ENCODE assay signal across 2 cellular contexts in genomic region chr1:244450597-244451538, GRCh38.
A peak's percentile ranks its signal among the peaks of the same experiment; 100 is the strongest.
TF ChIP-seq lines count a peak whose summit lies in the region.

No MANE protein-coding gene starts in this region.

TF ChIP-seq in HEK293, 187 proteins besides CTCF, POLR2A, EP300 and RAD21 (continued from another document and continues in another):
- TF ChIP-seq REST (tag by site-specific recombination; IDR thresholded peaks at IDR 0.05): 0 out of 2 replicates have a peak, but pooled peaks have one; percentile 10
- TF ChIP-seq KLF8 (tag by site-specific recombination; IDR thresholded peaks at IDR 0.05): peak; percentile 99
- TF ChIP-seq SP7 (tag by site-specific recombination; IDR thresholded peaks at IDR 0.05): 0 out of 2 replicates have a peak, but pooled peaks have one; percentile 44
- TF ChIP-seq ZNF629 (tag by site-specific recombination; IDR thresholded peaks at IDR 0.05): peak; percentile 22
- TF ChIP-seq MZF1 (tag by site-specific recombination; IDR thresholded peaks at IDR 0.05; ENCODE audit: borderline replicate concordance): peak; percentile 91
- peak; percentile 30 for TF ChIP-seq GLIS1 (tag by site-specific recombination; IDR thresholded peaks at IDR 0.05)
- TF ChIP-seq ZNF571 (tag by site-specific recombination; IDR thresholded peaks at IDR 0.05): no peak
- TF ChIP-seq ZNF596 (tag by site-specific recombination; IDR thresholded peaks at IDR 0.05): peak; percentile 14; the same call in 1 of the 2 replicates
- TF ChIP-seq ZNF600 (tag by site-specific recombination; IDR thresholded peaks at IDR 0.05): peak; percentile 32; the same call in 1 of the 2 replicates
- peak; percentile 85; the same call in 1 of the 2 replicates for TF ChIP-seq GLI4 (tag by site-specific recombination; IDR thresholded peaks at IDR 0.05)
- peak; percentile 95 for TF ChIP-seq BCL11B (tag by site-specific recombination; IDR thresholded peaks at IDR 0.05; ENCODE audit: low read depth)
- peak; percentile 91 for TF ChIP-seq KLF1 (tag by site-specific recombination; IDR thresholded peaks at IDR 0.05)
- TF ChIP-seq ZNF488 (tag by site-specific recombination; IDR thresholded peaks at IDR 0.05): no peak; the same call in 1 of the 2 replicates
- no peak for TF ChIP-seq ZNF549 (tag by site-specific recombination; IDR thresholded peaks at IDR 0.05)
- TF ChIP-seq ZNF660 (tag by site-specific recombination; IDR thresholded peaks at IDR 0.05): peak; percentile 26
- no peak for TF ChIP-seq ZSCAN16 (tag by site-specific recombination; IDR thresholded peaks at IDR 0.05)
- TF ChIP-seq YY1 (tag by site-specific recombination; IDR thresholded peaks at IDR 0.05): peak; percentile 67
- TF ChIP-seq, protein P1, sequence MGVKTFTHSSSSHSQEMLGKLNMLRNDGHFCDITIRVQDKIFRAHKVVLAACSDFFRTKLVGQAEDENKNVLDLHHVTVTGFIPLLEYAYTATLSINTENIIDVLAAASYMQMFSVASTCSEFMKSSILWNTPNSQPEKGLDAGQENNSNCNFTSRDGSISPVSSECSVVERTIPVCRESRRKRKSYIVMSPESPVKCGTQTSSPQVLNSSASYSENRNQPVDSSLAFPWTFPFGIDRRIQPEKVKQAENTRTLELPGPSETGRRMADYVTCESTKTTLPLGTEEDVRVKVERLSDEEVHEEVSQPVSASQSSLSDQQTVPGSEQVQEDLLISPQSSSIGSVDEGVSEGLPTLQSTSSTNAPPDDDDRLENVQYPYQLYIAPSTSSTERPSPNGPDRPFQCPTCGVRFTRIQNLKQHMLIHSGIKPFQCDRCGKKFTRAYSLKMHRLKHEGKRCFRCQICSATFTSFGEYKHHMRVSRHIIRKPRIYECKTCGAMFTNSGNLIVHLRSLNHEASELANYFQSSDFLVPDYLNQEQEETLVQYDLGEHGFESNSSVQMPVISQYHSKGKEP (tag by site-specific recombination; IDR thresholded peaks at IDR 0.05): 0 out of 2 replicates have a peak, but pooled peaks have one; percentile 6
- TF ChIP-seq ZNF274 (IDR thresholded peaks at IDR 0.05; ENCODE audit: low read length): no peak
- TF ChIP-seq ZNF274 (tag by site-specific recombination; IDR thresholded peaks at IDR 0.05; ENCODE audit: borderline replicate concordance): no peak
- TF ChIP-seq ZNF785 (tag by site-specific recombination; IDR thresholded peaks at IDR 0.05): no peak
- TF ChIP-seq OVOL3 (tag by site-specific recombination; IDR thresholded peaks at IDR 0.05): peak; percentile 84
- TF ChIP-seq ZNF837 (tag by site-specific recombination; IDR thresholded peaks at IDR 0.05): no peak
- TF ChIP-seq ZNF707 (tag by site-specific recombination; IDR thresholded peaks at IDR 0.05): no peak
- TF ChIP-seq ZBTB26 (tag by site-specific recombination; optimal IDR thresholded peaks at IDR 0.05): no peak
- no peak for TF ChIP-seq ZNF830 (tag by site-specific recombination; IDR thresholded peaks at IDR 0.05; ENCODE audit: low read depth)

TF ChIP-seq in HepG2, 621 proteins besides CTCF, POLR2A, EP300 and RAD21 (continued from another document and continues in another):
- TF ChIP-seq ZNF18 (CRISPR knock-in tag; IDR thresholded peaks at IDR 0.05; ENCODE audit: insufficient replicate concordance) (no peak), CREB3 (CRISPR knock-in tag; IDR thresholded peaks at IDR 0.05) (no peak), HES4 (CRISPR knock-in tag; IDR thresholded peaks at IDR 0.05; ENCODE audit: borderline replicate concordance) (no peak), ZNF451 (CRISPR knock-in tag; IDR thresholded peaks at IDR 0.05) (peak; percentile 31; the same call in 1 of the 2 replicates), ZSCAN21 (CRISPR knock-in tag; IDR thresholded peaks at IDR 0.05; ENCODE audit: borderline replicate concordance) (0 out of 2 replicates have a peak, but pooled peaks have one; percentile 11), HDAC2 (CRISPR knock-in tag; IDR thresholded peaks at IDR 0.05) (0 out of 2 replicates have a peak, but pooled peaks have one; percentile 5), ZNF619 (CRISPR knock-in tag; IDR thresholded peaks at IDR 0.05) (peak; percentile 73; the same call in 1 of the 2 replicates), TEAD2 (CRISPR knock-in tag; IDR thresholded peaks at IDR 0.05) (no peak), PHF20 (CRISPR knock-in tag; IDR thresholded peaks at IDR 0.05) (peak; percentile 1; the same call in 1 of the 2 replicates), ZFYVE20 (CRISPR knock-in tag; IDR thresholded peaks at IDR 0.05; ENCODE audit: borderline replicate concordance, low read depth) (no peak), MYC (CRISPR knock-in tag; IDR thresholded peaks at IDR 0.05; ENCODE audit: borderline replicate concordance) (no peak), ARID2 (CRISPR knock-in tag; IDR thresholded peaks at IDR 0.05; ENCODE audit: borderline replicate concordance) (0 out of 2 replicates have a peak, but pooled peaks have one; percentile 23), MTA3 (CRISPR knock-in tag; IDR thresholded peaks at IDR 0.05) (no peak), ZNF777 (CRISPR knock-in tag; IDR thresholded peaks at IDR 0.05) (0 out of 2 replicates have a peak, but pooled peaks have one; percentile 32), YY1 (IDR thresholded peaks at IDR 0.05; ENCODE audit: insufficient read depth, insufficient replicate concordance, low read depth, low read length) (peak; percentile 88), UBTF (CRISPR knock-in tag; IDR thresholded peaks at IDR 0.05) (peak; percentile 77; the same call in 1 of the 2 replicates), SPEN (CRISPR knock-in tag; IDR thresholded peaks at IDR 0.05; ENCODE audit: low read depth) (no peak), CEBPG (CRISPR knock-in tag; IDR thresholded peaks at IDR 0.05) (peak; percentile 58; the same call in 1 of the 2 replicates), ZNF781 (CRISPR knock-in tag; IDR thresholded peaks at IDR 0.05; ENCODE audit: borderline replicate concordance, not compliant biosample characterization) (no peak), ZNF235 (CRISPR knock-in tag; IDR thresholded peaks at IDR 0.05; ENCODE audit: borderline replicate concordance) (no peak), KDM5A (IDR thresholded peaks at IDR 0.05; ENCODE audit: borderline replicate concordance, low read length) (0 out of 2 replicates have a peak, but pooled peaks have one; percentile 32), KDM2A (CRISPR knock-in tag; IDR thresholded peaks at IDR 0.05; ENCODE audit: borderline replicate concordance, low read depth) (peak; percentile 54; the same call in 1 of the 2 replicates), EED (CRISPR knock-in tag; IDR thresholded peaks at IDR 0.05) (no peak; the same call in 1 of the 2 replicates), NR1H2 (CRISPR knock-in tag; IDR thresholded peaks at IDR 0.05; ENCODE audit: borderline replicate concordance, low read depth) (no peak), ZNF230 (CRISPR knock-in tag; IDR thresholded peaks at IDR 0.05) (peak; percentile 4; the same call in 1 of the 2 replicates), HBP1 (CRISPR knock-in tag; IDR thresholded peaks at IDR 0.05; ENCODE audit: low read depth) (0 out of 2 replicates have a peak, but pooled peaks have one; percentile 38), ZNF879 (CRISPR knock-in tag; IDR thresholded peaks at IDR 0.05) (no peak), ZC3H4 (CRISPR knock-in tag; IDR thresholded peaks at IDR 0.05; ENCODE audit: borderline replicate concordance) (no peak), TFDP1 (CRISPR knock-in tag; IDR thresholded peaks at IDR 0.05; ENCODE audit: borderline replicate concordance) (peak; percentile 40; the same call in 1 of the 2 replicates), ZNF790 (CRISPR knock-in tag; IDR thresholded peaks at IDR 0.05; ENCODE audit: borderline replicate concordance) (0 out of 2 replicates have a peak, but pooled peaks have one; percentile 12), AGO2 (optimal IDR thresholded peaks at IDR 0.05; ENCODE audit: low read depth, low read length) (no peak), GFI1 (CRISPR knock-in tag; IDR thresholded peaks at IDR 0.05; ENCODE audit: borderline replicate concordance) (peak; percentile 29; the same call in 1 of the 2 replicates), ZNF746 (CRISPR knock-in tag; IDR thresholded peaks at IDR 0.05) (no peak), PLRG1 (conservative IDR thresholded peaks at IDR 0.05) (no peak), MEIS1 (CRISPR knock-in tag; IDR thresholded peaks at IDR 0.05; ENCODE audit: borderline replicate concordance) (peak; percentile 64; the same call in 1 of the 2 replicates), GATAD2A (CRISPR knock-in tag; IDR thresholded peaks at IDR 0.05) (peak; percentile 28; the same call in 1 of the 2 replicates), MED1 (CRISPR knock-in tag; IDR thresholded peaks at IDR 0.05) (no peak), ZNF749 (CRISPR knock-in tag; IDR thresholded peaks at IDR 0.05; ENCODE audit: borderline replicate concordance) (0 out of 2 replicates have a peak, but pooled peaks have one; percentile 28), SSRP1 (CRISPR knock-in tag; IDR thresholded peaks at IDR 0.05) (no peak)
- TF ChIP-seq, protein P2, sequence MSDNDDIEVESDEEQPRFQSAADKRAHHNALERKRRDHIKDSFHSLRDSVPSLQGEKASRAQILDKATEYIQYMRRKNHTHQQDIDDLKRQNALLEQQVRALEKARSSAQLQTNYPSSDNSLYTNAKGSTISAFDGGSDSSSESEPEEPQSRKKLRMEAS (IDR thresholded peaks at IDR 0.05): peak; percentile 71
- TF ChIP-seq, protein P3, sequence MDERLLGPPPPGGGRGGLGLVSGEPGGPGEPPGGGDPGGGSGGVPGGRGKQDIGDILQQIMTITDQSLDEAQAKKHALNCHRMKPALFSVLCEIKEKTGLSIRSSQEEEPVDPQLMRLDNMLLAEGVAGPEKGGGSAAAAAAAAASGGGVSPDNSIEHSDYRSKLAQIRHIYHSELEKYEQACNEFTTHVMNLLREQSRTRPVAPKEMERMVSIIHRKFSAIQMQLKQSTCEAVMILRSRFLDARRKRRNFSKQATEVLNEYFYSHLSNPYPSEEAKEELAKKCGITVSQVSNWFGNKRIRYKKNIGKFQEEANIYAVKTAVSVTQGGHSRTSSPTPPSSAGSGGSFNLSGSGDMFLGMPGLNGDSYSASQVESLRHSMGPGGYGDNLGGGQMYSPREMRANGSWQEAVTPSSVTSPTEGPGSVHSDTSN (CRISPR knock-in tag; IDR thresholded peaks at IDR 0.05): no peak
- TF ChIP-seq, protein P4, sequence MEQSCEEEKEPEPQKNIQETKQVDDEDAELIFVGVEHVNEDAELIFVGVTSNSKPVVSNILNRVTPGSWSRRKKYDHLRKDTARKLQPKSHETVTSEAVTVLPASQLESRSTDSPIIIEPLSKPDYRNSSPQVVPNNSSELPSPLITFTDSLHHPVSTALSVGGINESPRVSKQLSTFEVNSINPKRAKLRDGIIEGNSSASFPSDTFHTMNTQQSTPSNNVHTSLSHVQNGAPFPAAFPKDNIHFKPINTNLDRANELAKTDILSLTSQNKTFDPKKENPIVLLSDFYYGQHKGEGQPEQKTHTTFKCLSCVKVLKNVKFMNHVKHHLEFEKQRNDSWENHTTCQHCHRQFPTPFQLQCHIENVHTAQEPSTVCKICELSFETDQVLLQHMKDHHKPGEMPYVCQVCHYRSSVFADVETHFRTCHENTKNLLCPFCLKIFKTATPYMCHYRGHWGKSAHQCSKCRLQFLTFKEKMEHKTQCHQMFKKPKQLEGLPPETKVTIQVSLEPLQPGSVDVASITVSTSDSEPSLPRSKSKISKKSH (CRISPR knock-in tag; IDR thresholded peaks at IDR 0.05; ENCODE audit: borderline replicate concordance): peak; percentile 81; the same call in 1 of the 2 replicates
